11 cellular contexts compared by ENCODE assay signal in the genomic region with DNA sequence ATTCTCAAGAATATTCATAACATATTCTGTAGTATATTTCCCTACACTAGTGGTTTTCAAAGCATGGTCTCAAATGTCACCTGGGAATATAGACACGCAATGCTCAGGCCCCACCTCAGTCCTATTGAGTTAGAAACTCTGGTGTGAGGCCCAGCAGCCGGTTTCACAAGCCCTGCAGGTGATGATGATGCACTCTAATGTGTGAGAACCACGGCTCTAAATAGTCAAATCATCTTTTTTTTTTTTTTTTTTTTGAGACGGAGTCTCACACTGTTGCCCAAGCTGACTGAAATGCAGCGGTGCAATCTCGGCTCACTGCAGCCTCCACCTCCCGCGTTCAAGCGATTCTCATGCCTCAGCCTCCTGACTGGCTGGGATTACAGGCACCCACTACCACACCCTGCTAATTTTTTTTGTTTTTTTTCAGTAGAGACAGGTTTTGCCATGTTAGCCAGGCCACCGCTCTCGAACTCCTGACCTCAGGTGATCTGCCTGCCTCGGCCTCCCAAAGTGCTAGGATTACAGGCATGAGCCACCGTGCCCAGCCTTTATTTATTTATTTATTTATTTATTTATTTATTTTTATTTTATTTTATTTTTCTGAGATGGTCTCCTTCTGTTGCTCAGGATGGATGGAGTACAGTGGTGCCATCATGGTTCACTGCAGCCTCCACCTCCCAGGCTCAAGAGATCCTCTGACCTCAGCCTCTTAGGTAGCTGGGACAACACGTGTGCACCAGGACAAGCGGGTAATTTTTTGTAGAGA. TPM values are rescaled to one million over a fixed set of nuclear protein-coding genes. Genes with fewer than 3 reads are reported as not detected.
A peak's percentile ranks its signal among the peaks of the same experiment; 100 is the strongest.
DNase-seq lines count a peak whose midpoint lies in the region; ATAC-seq and TF ChIP-seq lines count a peak whose summit lies in the region.
"Not testable (repeated sequence)": the region's sequence is repeated elsewhere in the genome, so short reads cannot be mapped to it uniquely, and the experiment has no call there.
"Had no signal": no experiment of that assay in that cellular context is flagged by ENCODE, and none has a peak within 500 bp of the region (broad histone marks: within the 10 kb centered on the region; RNA-seq: fewer than 3 reads in every experiment).

No MANE protein-coding gene starts in this region.

- not testable (repeated sequence) for H3K9me3 Mint-ChIP-seq in natural killer cell

- H3K27ac ChIP-seq in spleen: not testable (repeated sequence)

- H3K36me3 Mint-ChIP-seq in natural killer cell: not testable (repeated sequence)

- ATAC-seq in GM18498 (IDR thresholded peaks at IDR 0.05; ENCODE audit: unreplicated experiment) (peak; percentile 51), HG02678 (IDR thresholded peaks at IDR 0.05; ENCODE audit: unreplicated experiment) (peak; percentile 46), HG03521 (IDR thresholded peaks at IDR 0.05; ENCODE audit: unreplicated experiment) (peak; percentile 44), natural killer cell (peak; percentile 84 to 90 (median 88))
- not testable (repeated sequence) for ATAC-seq in left ventricle myocardium superior

- H3K4me1 ChIP-seq in spleen: peaks cover 0 to 31% (median 23%) of the 10 kb centered on the region in 6 donors

- TF ChIP-seq CTCF in natural killer cell (IDR thresholded peaks at IDR 0.05); spleen (IDR thresholded peaks at IDR 0.05 in 8 of 11, conservative IDR thresholded peaks at IDR 0.05 in 3 of 11): not testable (repeated sequence)

- H3K27me3 ChIP-seq in spleen (replicated peaks in 1 of 7): not testable (repeated sequence)

- intact Hi-C loops in left ventricle myocardium superior (cut with micrococcal nuclease); spleen (cut with DNase I; ENCODE audit: low total_unique reads): not testable (repeated sequence)
- intact Hi-C loops in natural killer cell (cut with micrococcal nuclease): loop anchor here (2.0 kb wide), 1 partner anchor 35 kb away; the partner anchor contains the start of gene MAN2C1

- not testable (repeated sequence) for H3K4me3 ChIP-seq in spleen

- H3K9me3 ChIP-seq in spleen: not testable (repeated sequence)

- H3K36me3 ChIP-seq in spleen: not testable (repeated sequence)

- H3K27ac Mint-ChIP-seq in natural killer cell: peak overlapping the region; percentile 44 to 69

- DNase-seq in RPMI8226 (peak; percentile 42), left ventricle myocardium superior (peak; percentile 15), natural killer cell (peak; percentile 47), spleen (peak; percentile 27)

- not testable (repeated sequence) for TF ChIP-seq POLR2A in spleen (IDR thresholded peaks at IDR 0.05)

- 75 to 88% (median 86%) methylated on average over 15 of the region's 15 CpGs for WGBS in spleen, 5 donors

- H3K4me1 Mint-ChIP-seq in natural killer cell: peaks cover 25 to 46% of the 10 kb centered on the region in 2 donors

- H3K4me3 Mint-ChIP-seq in natural killer cell: peak overlapping the region; percentile 50

- not testable (repeated sequence) for H3K27me3 Mint-ChIP-seq in natural killer cell (ENCODE audit: low read depth in 2 of 2)

RNA-seq across cellular contexts. Expression of gene COMMD4, which starts 2.0 kb away (rescaled TPM):
- total RNA-seq in left ventricle myocardium superior: 42.3 TPM
- total RNA-seq in natural killer cell: 10 to 100 TPM; 38.8 to 56.3 (median 46.8) TPM
- total RNA-seq in spleen: 10 to 100 TPM; 47.0 to 80.4 (median 62.2) TPM
- polyA plus RNA-seq in spleen: 100 to 1,000 TPM in 1 of 3 donors, 10 to 100 TPM in 2; 73.9 to 116 (median 92.0) TPM

RNA-seq across cellular contexts. Expression of gene NEIL1, which starts 13.0 kb away (rescaled TPM):
- total RNA-seq in left ventricle myocardium superior (13.5 TPM), natural killer cell (100 to 1,000 TPM in 2 of 3 donors, 10 to 100 TPM in 1; 97.1 to 324 (median 112) TPM), spleen (10 to 100 TPM; 27.5 to 68.1 (median 37.8) TPM)
- polyA plus RNA-seq in spleen: 10 to 100 TPM; 45.7 to 60.2 (median 52.1) TPM

RNA-seq across cellular contexts. Expression of gene MAN2C1, which starts 34.6 kb away (rescaled TPM):
- 96.9 TPM for total RNA-seq in left ventricle myocardium superior
- total RNA-seq in natural killer cell: 100 to 1,000 TPM; 375 to 476 (median 385) TPM
- 100 to 1,000 TPM; 183 to 384 (median 264) TPM for total RNA-seq in spleen
- polyA plus RNA-seq in spleen: 100 to 1,000 TPM; 112 to 499 (median 448) TPM

RNA-seq across cellular contexts. Expression of gene GOLGA6D, which starts 51.2 kb away (rescaled TPM):
- total RNA-seq in left ventricle myocardium superior (not detected), natural killer cell (not detected), spleen (not detected)
- not detected for polyA plus RNA-seq in spleen
- total RNA-seq: CD4-positive, alpha-beta memory T cell; G401; HepG2 had no signal
- polyA plus RNA-seq: AG04450; CD4-positive, alpha-beta memory T cell had no signal
